16 cellular contexts compared by ENCODE assay signal in genomic region chr7:84264341-84264740, GRCh38.
"Had no signal": no experiment of that assay in that cellular context is flagged by ENCODE, and none has a peak within 500 bp of the region (broad histone marks: within the 10 kb centered on the region; RNA-seq: fewer than 3 reads in every experiment).

No MANE protein-coding gene starts in this region.

- H3K36me3 ChIP-seq: colonic mucosa, neutrophil, tibial artery, vagina had no signal

- H3K36me3 Mint-ChIP-seq: naive B cell had no signal

- H3K4me3 Mint-ChIP-seq: activated CD8-positive, alpha-beta T cell treated with anti-CD3 and anti-CD28 coated beads, Interleukin-2, amount 10 ng/mL, durations not matched to agents 7 days and 5 days; activated naive CD8-positive, alpha-beta T cell treated with anti-CD3 and anti-CD28 coated beads, Interleukin-2, amount 50 U/mL, for 24 hours; activated T-helper 1 cell treated with anti-CD3 and anti-CD28 coated beads, Interleukin-12 subunit alpha, Interleukin-12 subunit beta, Interleukin-2, Interleukin-4 antibody, amounts not matched to agents 30 ng/mL and 10 ng/mL and 1 ng/mL, durations not matched to agents 14 hours and 24 hours and 36 hours; naive B cell had no signal

- H3K9me3 ChIP-seq: colonic mucosa, neutrophil, tibial artery, vagina had no signal

- H3K4me1 ChIP-seq: colonic mucosa, tibial artery, vagina had no signal

- H3K4me1 Mint-ChIP-seq: activated naive CD8-positive, alpha-beta T cell treated with anti-CD3 and anti-CD28 coated beads, Interleukin-2, amount 50 U/mL, for 24 hours; naive B cell had no signal

- H3K4me3 ChIP-seq: colonic mucosa, lung, tibial artery, vagina had no signal

- H3K9me3 Mint-ChIP-seq: activated naive CD8-positive, alpha-beta T cell treated with anti-CD3 and anti-CD28 coated beads, Interleukin-2, amount 50 U/mL, for 24 hours; activated T-helper 1 cell treated with anti-CD3 and anti-CD28 coated beads, Interleukin-12 subunit alpha, Interleukin-12 subunit beta, Interleukin-2, Interleukin-4 antibody, amounts not matched to agents 30 ng/mL and 10 ng/mL and 1 ng/mL, durations not matched to agents 14 hours and 24 hours and 36 hours; naive B cell had no signal

- H3K27ac ChIP-seq: colonic mucosa, neutrophil, tibial artery, vagina had no signal

- ATAC-seq: activated CD8-positive, alpha-beta T cell treated with anti-CD3 and anti-CD28 coated beads, Interleukin-2, amount 10 ng/mL, durations not matched to agents 7 days and 5 days; activated naive CD8-positive, alpha-beta T cell treated with anti-CD3 and anti-CD28 coated beads, Interleukin-2, amount 50 U/mL, for 24 hours; left colon; right cardiac atrium had no signal

- H3K27me3 Mint-ChIP-seq: activated naive CD8-positive, alpha-beta T cell treated with anti-CD3 and anti-CD28 coated beads, Interleukin-2, amount 50 U/mL, for 24 hours; naive B cell had no signal

- H3K27me3 ChIP-seq: colonic mucosa, neutrophil, tibial artery, vagina had no signal

- H3K27ac Mint-ChIP-seq: activated CD8-positive, alpha-beta T cell treated with anti-CD3 and anti-CD28 coated beads, Interleukin-2, amount 10 ng/mL, durations not matched to agents 7 days and 5 days; activated naive CD8-positive, alpha-beta T cell treated with anti-CD3 and anti-CD28 coated beads, Interleukin-2, amount 50 U/mL, for 24 hours; activated T-helper 1 cell treated with anti-CD3 and anti-CD28 coated beads, Interleukin-12 subunit alpha, Interleukin-12 subunit beta, Interleukin-2, Interleukin-4 antibody, amounts not matched to agents 30 ng/mL and 10 ng/mL and 1 ng/mL, durations not matched to agents 14 hours and 24 hours and 36 hours; naive B cell had no signal

- DNase-seq: activated CD4-positive, alpha-beta T cell treated with anti-CD3 and anti-CD28 coated beads for 4 hours; activated CD8-positive, alpha-beta T cell treated with anti-CD3 and anti-CD28 coated beads, Interleukin-2, amount 10 ng/mL, durations not matched to agents 7 days and 5 days; activated naive CD4-positive, alpha-beta T cell treated with Interleukin-2 at 50 U/mL for 16 hours; activated naive CD8-positive, alpha-beta T cell treated with anti-CD3 and anti-CD28 coated beads, Interleukin-2, amount 50 U/mL, for 24 hours; caudate nucleus; colonic mucosa; effector CD4-positive, alpha-beta T cell; left colon; naive B cell; right cardiac atrium; small intestine; tibial artery had no signal
